In the genomic region with DNA sequence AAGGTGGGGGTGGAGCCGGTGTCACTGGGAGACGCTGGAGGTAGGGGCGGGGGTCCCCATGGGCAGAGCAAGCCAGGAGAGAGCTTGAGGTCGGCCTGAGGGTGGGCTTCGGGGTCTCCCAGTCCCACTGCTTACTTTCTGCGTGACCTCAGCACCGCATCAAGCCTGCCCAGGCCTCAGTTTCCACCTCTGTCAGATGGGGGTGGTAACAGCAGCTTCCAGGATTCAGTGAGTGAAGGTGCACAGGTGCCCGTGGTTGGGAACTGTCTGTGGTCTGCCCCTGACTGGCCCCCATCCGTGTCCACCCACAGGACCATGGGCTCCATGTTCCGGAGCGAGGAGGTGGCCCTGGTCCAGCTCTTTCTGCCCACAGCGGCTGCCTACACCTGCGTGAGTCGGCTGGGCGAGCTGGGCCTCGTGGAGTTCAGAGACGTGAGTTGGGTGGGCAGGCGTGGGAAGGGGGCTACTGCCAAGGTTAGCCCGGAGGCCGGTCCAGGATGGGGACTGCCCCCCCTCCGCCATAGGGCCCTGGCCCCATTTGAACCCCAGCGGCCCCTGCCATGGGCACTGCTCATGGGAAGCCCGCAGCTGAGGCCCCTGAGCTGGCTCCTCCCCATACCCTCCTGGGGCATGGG, we compare ENCODE assay signal across 9 cellular contexts. TPM values are rescaled to one million over a fixed set of nuclear protein-coding genes. Genes with fewer than 3 reads are reported as not detected.
DNase-seq lines count a peak whose midpoint lies in the region; ATAC-seq, FAIRE-seq and TF ChIP-seq lines count a peak whose summit lies in the region.
"Had no signal": no experiment of that assay in that cellular context is flagged by ENCODE, and none has a peak within 500 bp of the region (broad histone marks: within the 10 kb centered on the region; RNA-seq: fewer than 3 reads in every experiment).

No MANE protein-coding gene starts in this region.

- TF ChIP-seq POLR2A in suprapubic skin (IDR thresholded peaks at IDR 0.05), result no peak

- peaks cover 20% of the 10 kb centered on the region for H3K4me1 Mint-ChIP-seq in T-helper 1 cell treated with Interleukin-12 subunit alpha and Interleukin-12 subunit beta and Interleukin-4 antibody, amounts not matched to agents 30 μg/mL and 1 μg/mL, for 36 hours (ENCODE audit: low read depth)
- H3K4me1 Mint-ChIP-seq in activated T-helper 17 cell treated with anti-CD3 and anti-CD28 coated beads, Interleukin-2, amount 50 U/mL, for 72 hours, result peaks cover 7% of the 10 kb centered on the region

- H3K27me3 ChIP-seq in suprapubic skin, result no peaks in the 10 kb centered on the region

- peak overlapping the region in 1 of 2 donors; percentile 69 for H3K4me3 ChIP-seq in kidney (ENCODE audit: low read length in 2 of 2)
- H3K4me3 ChIP-seq in suprapubic skin, result peak overlapping the region; percentile 69

- H3K27me3 Mint-ChIP-seq in T-helper 1 cell treated with Interleukin-12 subunit alpha and Interleukin-12 subunit beta and Interleukin-4 antibody, amounts not matched to agents 30 μg/mL and 1 μg/mL, for 36 hours (ENCODE audit: low read depth), result no peaks in the 10 kb centered on the region
- no peaks in the 10 kb centered on the region for H3K27me3 Mint-ChIP-seq in activated T-helper 17 cell treated with anti-CD3 and anti-CD28 coated beads, Interleukin-2, amount 50 U/mL, for 72 hours

- H3K36me3 Mint-ChIP-seq in T-helper 1 cell treated with Interleukin-12 subunit alpha and Interleukin-12 subunit beta and Interleukin-4 antibody, amounts not matched to agents 30 μg/mL and 1 μg/mL, for 36 hours (ENCODE audit: low read depth), result peaks cover 4% of the 10 kb centered on the region
- peaks cover 42% of the 10 kb centered on the region for H3K36me3 Mint-ChIP-seq in activated T-helper 17 cell treated with anti-CD3 and anti-CD28 coated beads, Interleukin-2, amount 50 U/mL, for 72 hours (ENCODE audit: low read depth)

- DNase-seq in T-helper 1 cell (no peak), kidney (peak; percentile 82), suprapubic skin (ENCODE audit: low spot score in 2 of 2) (peak; percentile 66 to 78), COLO668 (lab: John Stamatoyannopoulos, UW; ENCODE audit: unreplicated experiment) (no peak), NCI-H510A treated with DMSO at 0.1 percent for 48 hours (lab: John Stamatoyannopoulos, UW) (no peak), iPS-NIHi7 (ENCODE audit: extremely low spot score) (no peak)
- DNase-seq: NCI-H187 had no signal

- peak overlapping the region; percentile 90 for H3K4me3 Mint-ChIP-seq in T-helper 1 cell treated with Interleukin-12 subunit alpha and Interleukin-12 subunit beta and Interleukin-4 antibody, amounts not matched to agents 30 μg/mL and 1 μg/mL, for 36 hours
- H3K4me3 Mint-ChIP-seq in activated T-helper 17 cell treated with anti-CD3 and anti-CD28 coated beads, Interleukin-2, amount 50 U/mL, for 72 hours, result peak overlapping the region; percentile 91

- no peaks in the 10 kb centered on the region for H3K9me3 Mint-ChIP-seq in T-helper 1 cell treated with Interleukin-12 subunit alpha and Interleukin-12 subunit beta and Interleukin-4 antibody, amounts not matched to agents 30 μg/mL and 1 μg/mL, for 36 hours
- no peaks in the 10 kb centered on the region for H3K9me3 Mint-ChIP-seq in activated T-helper 17 cell treated with anti-CD3 and anti-CD28 coated beads, Interleukin-2, amount 50 U/mL, for 72 hours

- peaks cover 10 to 35% of the 10 kb centered on the region in 2 donors for H3K4me1 ChIP-seq in kidney (ENCODE audit: control insufficient read depth in 1 of 2, insufficient read depth in 1 of 2, low read depth in 1 of 2, low read length in 2 of 2)
- H3K4me1 ChIP-seq in suprapubic skin, result peaks cover 78% of the 10 kb centered on the region

- no peaks in the 10 kb centered on the region for H3K9me3 ChIP-seq in kidney (ENCODE audit: control insufficient read depth in 1 of 2, low read length in 2 of 2)
- no peaks in the 10 kb centered on the region for H3K9me3 ChIP-seq in suprapubic skin

- no peak for TF ChIP-seq EP300 in suprapubic skin (IDR thresholded peaks at IDR 0.05)

- no peak for ATAC-seq in activated T-helper 17 cell treated with anti-CD3 and anti-CD28 coated beads, Interleukin-2, amount 50 U/mL, for 72 hours (replicated peaks)

- intact Hi-C loops in kidney (cut with DNase I), result no loop called here

- peak overlapping the region in 1 of 2 donors; percentile 65 for H3K9ac ChIP-seq in kidney (ENCODE audit: low read length in 2 of 2)

- no peak for FAIRE-seq in kidney (lab: Jason Lieb, UNC)

- peak overlapping the region; percentile 91 for H3K27ac Mint-ChIP-seq in T-helper 1 cell treated with Interleukin-12 subunit alpha and Interleukin-12 subunit beta and Interleukin-4 antibody, amounts not matched to agents 30 μg/mL and 1 μg/mL, for 36 hours
- H3K27ac Mint-ChIP-seq in activated T-helper 17 cell treated with anti-CD3 and anti-CD28 coated beads, Interleukin-2, amount 50 U/mL, for 72 hours, result peak overlapping the region; percentile 94

- no peak for TF ChIP-seq CTCF in kidney (IDR thresholded peaks at IDR 0.05; ENCODE audit: borderline replicate concordance, extremely low read depth, insufficient read depth)
- no peak for TF ChIP-seq CTCF in suprapubic skin (IDR thresholded peaks at IDR 0.05)

- 75% methylated on average over 19 of the region's 23 CpGs for WGBS in suprapubic skin

- H3K27ac ChIP-seq in kidney (ENCODE audit: low read depth in 2 of 2, low read length in 2 of 2) (peak overlapping the region; percentile 83 to 85), suprapubic skin (peak overlapping the region; percentile 83)

- H3K36me3 ChIP-seq in kidney (ENCODE audit: control insufficient read depth in 1 of 2, insufficient read depth in 2 of 2, low read length in 2 of 2) (no peaks in the 10 kb centered on the region), suprapubic skin (peaks cover 41% of the 10 kb centered on the region)

RNA-seq across cellular contexts. Expression of a gene that starts 2.2 kb away (rescaled TPM):
- 100 to 1,000 TPM; 217 to 244 TPM for total RNA-seq in activated T-helper 17 cell treated with anti-CD3 and anti-CD28 coated beads, Interleukin-2, amount 50 U/mL, for 72 hours
- total RNA-seq in kidney (97.1 TPM), suprapubic skin (10 to 100 TPM; 19.4 to 50.9 (median 41.2) TPM)
- 36.3 TPM for polyA plus RNA-seq in kidney (ENCODE audit: insufficient read depth, low read depth, low replicate concordance)

RNA-seq across cellular contexts. Expression of a gene that starts 10.6 kb away (rescaled TPM):
- total RNA-seq in activated T-helper 17 cell treated with anti-CD3 and anti-CD28 coated beads, Interleukin-2, amount 50 U/mL, for 72 hours, result 100 to 1,000 TPM in 1 of 2 donors, 10 to 100 TPM in 1; 75.0 to 131 TPM
- total RNA-seq in kidney (144 TPM), suprapubic skin (100 to 1,000 TPM in 3 of 4 donors, 10 to 100 TPM in 1; 90.8 to 155 (median 148) TPM)
- polyA plus RNA-seq in kidney (ENCODE audit: insufficient read depth, low read depth, low replicate concordance), result 472 TPM

RNA-seq across cellular contexts. Expression of a gene that starts 30.9 kb away (rescaled TPM):
- total RNA-seq in activated T-helper 17 cell treated with anti-CD3 and anti-CD28 coated beads, Interleukin-2, amount 50 U/mL, for 72 hours, result under 1 TPM in 1 of 2 donors, not detected in 1; 0.08 TPM
- total RNA-seq in kidney (42.7 TPM), suprapubic skin (1 to 10 TPM; 3.2 to 6.4 (median 5.9) TPM)
- polyA plus RNA-seq in kidney (ENCODE audit: insufficient read depth, low read depth, low replicate concordance), result 20.9 TPM

RNA-seq across cellular contexts. Expression of a gene that starts 37.2 kb away (rescaled TPM):
- total RNA-seq in activated T-helper 17 cell treated with anti-CD3 and anti-CD28 coated beads, Interleukin-2, amount 50 U/mL, for 72 hours, result 10 to 100 TPM; 13.1 to 14.8 TPM
- total RNA-seq in kidney (67.9 TPM), suprapubic skin (10 to 100 TPM; 22.7 to 34.3 (median 28.1) TPM)
- polyA plus RNA-seq in kidney (ENCODE audit: insufficient read depth, low read depth, low replicate concordance), result 21.3 TPM

Comparison
In these comparisons a context has a peak if more than half of its experiments do, and no peak if none do; other contexts are left out.
1. DNase-seq: peak in kidney (single experiment) and suprapubic skin (2 of 2); none in T-helper 1 cell (0 of 5), COLO668 (single experiment), NCI-H510A treated with DMSO at 0.1 percent for 48 hours (single experiment) and iPS-NIHi7 (single experiment).